ENCODE assay signal across 8 cellular contexts in genomic region chr4:56799291-56799823, GRCh38. TPM values are rescaled to one million over a fixed set of nuclear protein-coding genes. Genes with fewer than 3 reads are reported as not detected.
DNase-seq lines count a peak whose midpoint lies in the region; FAIRE-seq and TF ChIP-seq lines count a peak whose summit lies in the region.

No MANE protein-coding gene starts in this region.

- H3K27me3 ChIP-seq in Caco-2 (replicated peaks; ENCODE audit: control insufficient read depth, insufficient read depth, low read length) (no peaks in the 10 kb centered on the region), SJSA1 (replicated peaks) (no peaks in the 10 kb centered on the region), prostate gland (replicated peaks; ENCODE audit: insufficient read depth) (no peaks in the 10 kb centered on the region)

- no peaks in the 10 kb centered on the region for H3K4me1 Mint-ChIP-seq in Caco-2 (ENCODE audit: low read depth, unreplicated experiment)

- intact Hi-C loops in Caco-2 (cut with micrococcal nuclease; ENCODE audit: unreplicated experiment), result no loop called here
- intact Hi-C loops in prostate gland (cut with DNase I), result no loop called here

- TF ChIP-seq CTCF in Caco-2 (IDR thresholded peaks at IDR 0.05; ENCODE audit: insufficient read depth in 1 of 2, low read depth in 1 of 2, low read length in 1 of 2, severe bottlenecking in 1 of 2, unreplicated experiment in 1 of 2) (no peak), fibroblast of mammary gland (conservative IDR thresholded peaks at IDR 0.05; ENCODE audit: control insufficient read depth, insufficient read depth, low read depth, low read length) (no peak), prostate gland (IDR thresholded peaks at IDR 0.05) (no peak)

- no TSS peak for BruUV-seq in Caco-2 (replicated peaks; lab: Mats Ljungman, UMichigan)

- H3K4me3 ChIP-seq in Caco-2 (ENCODE audit: low read depth, low read length), result peak overlapping the region; percentile 43
- peak overlapping the region; percentile 46 for H3K4me3 ChIP-seq in SJSA1
- peak overlapping the region; percentile 53 for H3K4me3 ChIP-seq in fibroblast of mammary gland (ENCODE audit: control insufficient read depth, low read depth, low read length)
- peak overlapping the region; percentile 32 to 53 for H3K4me3 ChIP-seq in prostate gland

- peak overlapping the region; percentile 96 for H3K4me3 Mint-ChIP-seq in Caco-2 (ENCODE audit: unreplicated experiment)

- POLR2A ChIA-PET in Caco-2 (lab: Charles Lee), result no interaction called here

- CTCF ChIA-PET in Caco-2 (lab: Charles Lee), result interaction anchor here (0.6 to 1.6 kb wide), 13 partner anchors 12 to 747 kb away, joined by 3 to 20 read pairs (median 4); partner anchors contain the start of gene HOPX

- DNase-seq in Caco-2, result no peak
- DNase-seq in SJSA1 (ENCODE audit: low read depth in 1 of 2, low spot score in 2 of 2), result no peak
- DNase-seq in fibroblast of mammary gland (ENCODE audit: low read depth), result peak; percentile 44
- DNase-seq in prostate gland (ENCODE audit: low spot score), result no peak
- no peak for DNase-seq in RCC 7860 (ENCODE audit: low spot score)
- no peak for DNase-seq in NCI-H2171 treated with DMSO at 0.1 percent for 48 hours (lab: John Stamatoyannopoulos, UW)
- no peak for DNase-seq in OCI-M2 (lab: John Stamatoyannopoulos, UW; ENCODE audit: unreplicated experiment)
- no peak for DNase-seq in NCI-H226

- no peak for FAIRE-seq in RCC 7860 (lab: Jason Lieb, UNC)

- H3K9me3 ChIP-seq in Caco-2, result no peaks in the 10 kb centered on the region
- no peaks in the 10 kb centered on the region for H3K9me3 ChIP-seq in SJSA1 (replicated peaks)
- H3K9me3 ChIP-seq in prostate gland, result no peaks in the 10 kb centered on the region

- H3K27ac Mint-ChIP-seq in Caco-2 (ENCODE audit: unreplicated experiment), result peak overlapping the region; percentile 79

- H3K27me3 Mint-ChIP-seq in Caco-2 (ENCODE audit: insufficient read depth, unreplicated experiment), result no peaks in the 10 kb centered on the region

- TF ChIP-seq POLR2A in prostate gland (IDR thresholded peaks at IDR 0.05), result no peak

- WGBS in prostate gland, result 53% methylated on average over 11 of the region's 11 CpGs

- H3K27ac ChIP-seq in SJSA1, result no peak overlapping the region; the same call in 1 of the 2 replicates
- H3K27ac ChIP-seq in prostate gland, result peak overlapping the region; percentile 57 to 71

- no peaks in the 10 kb centered on the region for H3K36me3 Mint-ChIP-seq in Caco-2 (ENCODE audit: insufficient read depth, unreplicated experiment)

- H3K36me3 ChIP-seq in Caco-2 (ENCODE audit: control insufficient read depth, insufficient read depth, low read length) (no peaks in the 10 kb centered on the region), SJSA1 (no peaks in the 10 kb centered on the region), prostate gland (no peaks in the 10 kb centered on the region)

- H3K9me3 Mint-ChIP-seq in Caco-2 (ENCODE audit: unreplicated experiment), result no peaks in the 10 kb centered on the region

- H3K4me1 ChIP-seq in Caco-2 (no peaks in the 10 kb centered on the region), SJSA1 (replicated peaks) (peaks cover 18% of the 10 kb centered on the region), prostate gland (replicated peaks) (no peaks in the 10 kb centered on the region)

RNA-seq across cellular contexts. Expression of gene SPINK2, which starts 22.1 kb away (rescaled TPM):
- total RNA-seq in Caco-2 (2022) (not detected in 2 replicates), prostate gland (10 to 100 TPM in 1 of 2 donors, not detected in 1; 53.4 TPM)
- total RNA-seq in SJSA1 (2014; rRNA removed; shearing (Covaris generic)), result not detected in 2 replicates
